26 cellular contexts compared by ENCODE assay signal in the genomic region with DNA sequence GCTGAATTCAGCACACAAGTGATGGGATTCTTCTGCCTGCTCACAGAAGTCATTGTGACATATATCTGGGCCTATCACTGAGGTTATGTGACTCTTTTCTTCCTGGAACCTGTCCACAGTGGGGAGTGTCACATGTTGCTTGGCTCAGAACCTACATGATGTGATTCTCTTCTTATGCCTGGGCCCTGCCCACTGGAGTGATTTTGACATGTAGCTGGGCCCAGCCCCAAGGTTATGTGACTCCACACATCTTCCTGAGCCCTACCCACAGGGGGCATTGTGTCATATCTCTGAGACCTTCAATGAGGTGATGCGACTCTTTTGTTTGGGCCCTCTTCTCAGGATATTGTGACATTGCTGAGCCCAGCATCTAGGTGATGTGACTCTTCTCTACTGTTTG.
"Had no signal": no experiment of that assay in that cellular context is flagged by ENCODE, and none has a peak within 500 bp of the region (broad histone marks: within the 10 kb centered on the region; RNA-seq: fewer than 3 reads in every experiment).

No MANE protein-coding gene starts in this region.

- H3K4me3 Mint-ChIP-seq: mesothelial cell of epicardium; naive B cell; nephron; neural crest cell; stimulated activated naive B cell treated with anti-CD40 and anti-IgM and Interleukin-4, amounts not matched to agents 10 μg/mL and 1 μg/mL and 100 μg/mL, for 72 hours had no signal

- H3K27ac Mint-ChIP-seq: mesothelial cell of epicardium; nephron; progenitor cell of endocrine pancreas; stimulated activated naive B cell treated with anti-CD40 and anti-IgM and Interleukin-4, amounts not matched to agents 10 μg/mL and 1 μg/mL and 100 μg/mL, for 72 hours had no signal

- H3K9me3 ChIP-seq: left ventricle myocardium inferior, ovary, right atrium auricular region, right lobe of liver, testis, thyroid gland, upper lobe of right lung had no signal

- H3K4me1 Mint-ChIP-seq: mesothelial cell of epicardium, nephron, neural crest cell had no signal

- H3K4me1 ChIP-seq: left ventricle myocardium inferior, right atrium auricular region, right lobe of liver, stomach, testis, upper lobe of right lung had no signal

- H3K36me3 Mint-ChIP-seq: naive B cell had no signal

- H3K27me3 Mint-ChIP-seq: naive B cell; progenitor cell of endocrine pancreas; stimulated activated naive B cell treated with anti-CD40 and anti-IgM and Interleukin-4, amounts not matched to agents 10 μg/mL and 1 μg/mL and 100 μg/mL, for 72 hours had no signal

- H3K27me3 ChIP-seq: ovary, right atrium auricular region, right lobe of liver, stomach, testis, thyroid gland, upper lobe of right lung had no signal

- DNase-seq: hippocampal formation; kidney; left ventricle myocardium inferior; mesendoderm; naive B cell; occipital lobe; ovary; right lobe of liver; stimulated activated CD4-positive, alpha-beta T cell treated with anti-CD3 and anti-CD28 coated beads, Interleukin-1b, Interleukin-23, amount 100 ng/mL, for 48 hours; stimulated activated CD4-positive, alpha-beta T cell treated with anti-CD3 and anti-CD28 coated beads, Interleukin-2, amount 100 ng/mL, for 48 hours; stimulated activated CD4-positive, alpha-beta T cell treated with anti-CD3 and anti-CD28 coated beads, Interleukin-4, amount 100 ng/mL, for 4 hours; stimulated activated CD8-positive, alpha-beta memory T cell treated with anti-CD3 and anti-CD28 coated beads, Interleukin-4, amount 100 ng/mL, for 48 hours; stimulated activated naive B cell treated with anti-CD40 and anti-IgM and Interleukin-4, amounts not matched to agents 10 μg/mL and 1 μg/mL and 100 μg/mL, for 72 hours; stimulated activated naive CD8-positive, alpha-beta T cell treated with anti-CD3 and anti-CD28 coated beads, Interleukin-15, Interleukin-2, amounts not matched to agents 100 U/mL and 50 U/mL, for 24 hours; stomach; testis; thyroid gland; trophoblast cell; upper lobe of right lung had no signal

- H3K4me3 ChIP-seq: left ventricle myocardium inferior, lung, ovary, right atrium auricular region, right lobe of liver, smooth muscle cell, stomach, testis, thyroid gland, upper lobe of right lung had no signal

- H3K36me3 ChIP-seq: left ventricle myocardium inferior, ovary, right atrium auricular region, right lobe of liver, stomach, thyroid gland, upper lobe of right lung had no signal

- H3K27ac ChIP-seq: left ventricle myocardium inferior, ovary, right atrium auricular region, right lobe of liver, stomach, testis, thyroid gland, upper lobe of right lung had no signal
